In the genomic region with DNA sequence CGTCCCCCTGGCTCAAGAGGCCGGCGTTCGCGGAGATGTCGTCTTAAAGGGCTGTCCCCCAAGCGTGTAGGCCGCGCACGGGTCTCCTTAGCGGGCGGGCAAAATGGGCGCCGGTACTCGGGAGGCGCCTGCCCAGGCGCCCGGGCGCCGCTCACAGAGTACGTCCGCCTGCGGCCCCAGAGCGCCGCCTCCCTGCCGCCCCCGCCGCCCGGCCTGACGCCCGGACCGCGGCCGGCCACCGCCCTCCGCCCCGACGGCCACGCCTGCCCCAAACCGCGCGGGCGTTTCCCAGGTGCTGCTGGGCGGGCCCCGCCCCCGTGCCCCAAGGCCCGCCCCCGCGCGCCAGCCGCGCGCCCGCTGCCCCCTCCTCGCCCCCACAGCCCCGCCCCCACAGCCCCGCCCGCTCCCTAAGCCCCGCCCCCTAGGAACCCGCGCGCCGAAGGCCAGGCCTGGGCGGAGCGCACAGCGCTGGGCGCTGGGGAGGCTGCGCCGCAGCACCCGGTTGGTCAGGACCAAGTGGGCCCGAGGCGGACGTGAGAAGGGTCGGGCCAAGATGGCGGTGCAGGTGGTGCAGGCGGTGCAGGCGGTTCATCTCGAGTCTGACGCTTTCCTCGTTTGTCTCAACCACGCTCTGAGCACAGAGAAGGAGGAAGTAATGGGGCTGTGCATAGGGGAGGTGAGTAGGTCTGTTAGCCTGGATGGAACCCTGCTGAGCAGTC, we compare ENCODE assay signal across 1 cellular context.
TF ChIP-seq lines count a peak whose summit lies in the region.

A gene (plus strand): TSS at position 534 of the 719 bp plus-strand sequence. CDS start 20 bp downstream, at position 554.
A gene with protein sequence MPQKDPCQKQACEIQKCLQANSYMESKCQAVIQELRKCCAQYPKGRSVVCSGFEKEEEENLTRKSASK (minus strand): TSS at position 162 of the 719 bp plus-strand sequence. CDS start 7,113 bp downstream, outside the sequence.
A gene with protein sequence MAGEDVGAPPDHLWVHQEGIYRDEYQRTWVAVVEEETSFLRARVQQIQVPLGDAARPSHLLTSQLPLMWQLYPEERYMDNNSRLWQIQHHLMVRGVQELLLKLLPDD (minus strand): TSS at position 162 of the 719 bp plus-strand sequence. CDS start 5,126 bp downstream, outside the sequence.

TF ChIP-seq in GM12878, 131 proteins besides CTCF, POLR2A, EP300 and RAD21 (continued from another document):
- TF ChIP-seq, protein P1, sequence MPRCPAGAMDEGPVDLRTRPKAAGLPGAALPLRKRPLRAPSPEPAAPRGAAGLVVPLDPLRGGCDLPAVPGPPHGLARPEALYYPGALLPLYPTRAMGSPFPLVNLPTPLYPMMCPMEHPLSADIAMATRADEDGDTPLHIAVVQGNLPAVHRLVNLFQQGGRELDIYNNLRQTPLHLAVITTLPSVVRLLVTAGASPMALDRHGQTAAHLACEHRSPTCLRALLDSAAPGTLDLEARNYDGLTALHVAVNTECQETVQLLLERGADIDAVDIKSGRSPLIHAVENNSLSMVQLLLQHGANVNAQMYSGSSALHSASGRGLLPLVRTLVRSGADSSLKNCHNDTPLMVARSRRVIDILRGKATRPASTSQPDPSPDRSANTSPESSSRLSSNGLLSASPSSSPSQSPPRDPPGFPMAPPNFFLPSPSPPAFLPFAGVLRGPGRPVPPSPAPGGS (IDR thresholded peaks at IDR 0.05; ENCODE audit: borderline replicate concordance, insufficient read depth, low read depth, low read length, poor library complexity, severe bottlenecking) = no peak
- TF ChIP-seq ZNF207 (IDR thresholded peaks at IDR 0.05; ENCODE audit: borderline replicate concordance) (no peak), POU2F2 (IDR thresholded peaks at IDR 0.05; ENCODE audit: borderline replicate concordance, low read depth, low read length) (no peak), TCF3 (IDR thresholded peaks at IDR 0.05; ENCODE audit: borderline replicate concordance, insufficient read depth, low read depth, low read length) (0 out of 2 replicates have a peak, but pooled peaks have one; percentile 7), PAX8 (IDR thresholded peaks at IDR 0.05) (no peak)
- TF ChIP-seq, protein P2, sequence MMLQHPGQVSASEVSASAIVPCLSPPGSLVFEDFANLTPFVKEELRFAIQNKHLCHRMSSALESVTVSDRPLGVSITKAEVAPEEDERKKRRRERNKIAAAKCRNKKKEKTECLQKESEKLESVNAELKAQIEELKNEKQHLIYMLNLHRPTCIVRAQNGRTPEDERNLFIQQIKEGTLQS (IDR thresholded peaks at IDR 0.05; ENCODE audit: borderline replicate concordance, extremely low read depth, low read depth, low read length) = no peak
